ENCODE assay signal across 26 cellular contexts in genomic region chrX:18897611-18898010, GRCh38.
"Had no signal": no experiment of that assay in that cellular context is flagged by ENCODE, and none has a peak within 500 bp of the region (broad histone marks: within the 10 kb centered on the region; RNA-seq: fewer than 3 reads in every experiment).

No MANE protein-coding gene starts in this region.

- ATAC-seq: left colon; left lung; lower lobe of right lung; naive thymus-derived CD8-positive, alpha-beta T cell; right lobe of liver; stimulated activated memory B cell treated with anti-CD40 and anti-IgM and Interleukin-4, amounts not matched to agents 10 μg/mL and 1 μg/mL and 100 μg/mL, for 72 hours; stimulated activated naive CD8-positive, alpha-beta T cell treated with anti-CD3 and anti-CD28 coated beads, Interleukin-15, amount 100 ng/mL, for 72 hours had no signal

- H3K27me3 ChIP-seq: left lung, neutrophil, ovary, right atrium auricular region, right lobe of liver, tibial nerve, uterus had no signal

- H3K4me1 Mint-ChIP-seq: immature natural killer cell; stimulated activated memory B cell treated with anti-CD40 and anti-IgM and Interleukin-4, amounts not matched to agents 10 μg/mL and 1 μg/mL and 100 μg/mL, for 72 hours; stimulated activated naive CD8-positive, alpha-beta T cell treated with anti-CD3 and anti-CD28 coated beads, Interleukin-15, amount 100 ng/mL, for 72 hours had no signal

- H3K4me3 ChIP-seq: left lung, lower lobe of right lung, ovary, right atrium auricular region, right lobe of liver, smooth muscle cell, tibial nerve, uterus had no signal

- H3K9me3 Mint-ChIP-seq: naive thymus-derived CD8-positive, alpha-beta T cell; neural crest cell; stimulated activated memory B cell treated with anti-CD40 and anti-IgM and Interleukin-4, amounts not matched to agents 10 μg/mL and 1 μg/mL and 100 μg/mL, for 72 hours; stimulated activated naive CD8-positive, alpha-beta T cell treated with anti-CD3 and anti-CD28 coated beads, Interleukin-15, amount 100 ng/mL, for 72 hours; type B pancreatic cell had no signal

- H3K27ac Mint-ChIP-seq: immature natural killer cell; nephron; stimulated activated memory B cell treated with anti-CD40 and anti-IgM and Interleukin-4, amounts not matched to agents 10 μg/mL and 1 μg/mL and 100 μg/mL, for 72 hours; stimulated activated naive CD8-positive, alpha-beta T cell treated with anti-CD3 and anti-CD28 coated beads, Interleukin-15, amount 100 ng/mL, for 72 hours; type B pancreatic cell had no signal

- H3K4me3 Mint-ChIP-seq: immature natural killer cell; naive thymus-derived CD8-positive, alpha-beta T cell; nephron; neural crest cell; stimulated activated memory B cell treated with anti-CD40 and anti-IgM and Interleukin-4, amounts not matched to agents 10 μg/mL and 1 μg/mL and 100 μg/mL, for 72 hours; stimulated activated naive CD8-positive, alpha-beta T cell treated with anti-CD3 and anti-CD28 coated beads, Interleukin-15, amount 100 ng/mL, for 72 hours; type B pancreatic cell had no signal

- H3K9me3 ChIP-seq: left lung, lower lobe of right lung, neutrophil, ovary, right atrium auricular region, right lobe of liver, tibial nerve, uterus had no signal

- H3K36me3 Mint-ChIP-seq: immature natural killer cell had no signal

- DNase-seq: immature natural killer cell; kidney; left colon; left lung; lower lobe of right lung; mammary epithelial cell; mesenchymal stem cell; naive thymus-derived CD8-positive, alpha-beta T cell; ovary; right lobe of liver; stimulated activated CD4-positive, alpha-beta T cell treated with anti-CD3 and anti-CD28 coated beads, Interleukin-1b, Interleukin-23, amount 100 ng/mL, for 48 hours; stimulated activated CD4-positive, alpha-beta T cell treated with anti-CD3 and anti-CD28 coated beads, Interleukin-2, amount 100 ng/mL, for 48 hours; stimulated activated CD4-positive, alpha-beta T cell treated with anti-CD3 and anti-CD28 coated beads, Interleukin-4, amount 100 ng/mL, for 4 hours; stimulated activated CD8-positive, alpha-beta memory T cell treated with anti-CD3 and anti-CD28 coated beads, Interleukin-4, amount 100 ng/mL, for 48 hours; stimulated activated naive CD4-positive, alpha-beta T cell treated with Interleukin-2 at 50 U/mL for 16 hours; stimulated activated naive CD8-positive, alpha-beta T cell treated with anti-CD3 and anti-CD28 coated beads, Interleukin-15, amount 100 ng/mL, for 72 hours; substantia nigra; uterus had no signal

- H3K36me3 ChIP-seq: lower lobe of right lung, ovary, uterus had no signal

- H3K27ac ChIP-seq: left lung, lower lobe of right lung, neutrophil, ovary, right atrium auricular region, right lobe of liver, tibial nerve, uterus had no signal

- H3K27me3 Mint-ChIP-seq: naive thymus-derived CD8-positive, alpha-beta T cell; stimulated activated memory B cell treated with anti-CD40 and anti-IgM and Interleukin-4, amounts not matched to agents 10 μg/mL and 1 μg/mL and 100 μg/mL, for 72 hours; stimulated activated naive CD8-positive, alpha-beta T cell treated with anti-CD3 and anti-CD28 coated beads, Interleukin-15, amount 100 ng/mL, for 72 hours; type B pancreatic cell had no signal

- H3K4me1 ChIP-seq: left lung, lower lobe of right lung, right lobe of liver, uterus had no signal
